ENCODE assay signal across 10 cellular contexts in genomic region chr9:6779417-6780241, GRCh38. TPM values are rescaled to one million over a fixed set of nuclear protein-coding genes. Genes with fewer than 3 reads are reported as not detected.
DNase-seq lines count a peak whose midpoint lies in the region; ATAC-seq, FAIRE-seq and TF ChIP-seq lines count a peak whose summit lies in the region.
"Had no signal": no experiment of that assay in that cellular context is flagged by ENCODE, and none has a peak within 500 bp of the region (broad histone marks: within the 10 kb centered on the region; RNA-seq: fewer than 3 reads in every experiment).

No MANE protein-coding gene starts in this region.

- DNase-seq in brain microvascular endothelial cell = peak; percentile 72
- DNase-seq in HepG2 (ENCODE audit: low spot score) = peak; percentile 81
- no peak for DNase-seq in cortex of kidney (lab: John Stamatoyannopoulos, UW)
- DNase-seq: DMS79 treated with DMSO at 0.1 percent for 48 hours, posterior cingulate gyrus had no signal

- no peaks in the 10 kb centered on the region for H3K9me3 ChIP-seq in DOHH2 (ENCODE audit: control insufficient read depth, insufficient read depth, low read length)
- no peaks in the 10 kb centered on the region for H3K9me3 ChIP-seq in HUES48 (ENCODE audit: control insufficient read depth, insufficient read depth, low read length)
- no peaks in the 10 kb centered on the region for H3K9me3 ChIP-seq in HepG2 (ENCODE audit: low read length)

- peak overlapping the region; percentile 44 for H3K4me3 ChIP-seq in DOHH2 (ENCODE audit: low read length)
- no peak overlapping the region for H3K4me3 ChIP-seq in HUES48 (ENCODE audit: low read depth, low read length)
- H3K4me3 ChIP-seq in brain microvascular endothelial cell (ENCODE audit: low read depth, low read length) = no peak overlapping the region
- H3K4me3 ChIP-seq in HepG2 (replicated peaks in 1 of 3; ENCODE audit: insufficient read depth in 1 of 3, low read depth in 2 of 3, low read length in 3 of 3) = peak overlapping the region in 1 of 3 experiments; percentile 9; a peak in 1 of 6 replicates

- H4K20me1 ChIP-seq in DOHH2 (ENCODE audit: control insufficient read depth, insufficient read depth, low read depth, low read length) (no peaks in the 10 kb centered on the region), HepG2 (ENCODE audit: insufficient read depth, low read length) (no peaks in the 10 kb centered on the region)

- no TSS peak for BruUV-seq in HepG2 (replicated peaks; lab: Mats Ljungman, UMichigan)

- intact Hi-C loops in HepG2 (cut with micrococcal nuclease; ENCODE audit: unreplicated experiment) = loop anchor here (2.0 kb wide), 1 partner anchor 23 kb away; the partner anchor contains the start of gene KDM4C

- peaks cover 6% of the 10 kb centered on the region for H3F3A ChIP-seq in DOHH2 (ENCODE audit: control insufficient read depth, insufficient read depth)

- H3K4me2 ChIP-seq in DOHH2 (ENCODE audit: low read length) (peak overlapping the region; percentile 63), HepG2 (ENCODE audit: low read depth, low read length) (peak overlapping the region; percentile 66)

- H3K4me1 ChIP-seq in DOHH2 (ENCODE audit: control insufficient read depth, low read length) = peaks cover 53% of the 10 kb centered on the region
- peaks cover 41% of the 10 kb centered on the region for H3K4me1 ChIP-seq in HUES48 (ENCODE audit: control insufficient read depth, insufficient read depth, low read length)
- H3K4me1 ChIP-seq in HepG2 (ENCODE audit: insufficient read depth, low read length) = peaks cover 81% of the 10 kb centered on the region

- in situ Hi-C loops in brain microvascular endothelial cell (cut with HindIII; ENCODE audit: low pct_ligation_motif_present, low sequenced_read_pairs) (no loop called here), HepG2 (cut with HindIII; ENCODE audit: extremely low pct_ligation_motif_present, low pct_unique_long_range_greater_than_20kb) (no loop called here)

- no peak overlapping the region for H3K9ac ChIP-seq in HUES48 (ENCODE audit: low read depth, low read length)
- H3K9ac ChIP-seq in HepG2 (ENCODE audit: insufficient read depth, low read depth, low read length) = peak overlapping the region; percentile 53

- no peak overlapping the region for H2AFZ ChIP-seq in HepG2 (ENCODE audit: low read length)

- ATAC-seq in HepG2 = peak; percentile 77
- no peak for ATAC-seq in activated CD4-positive, CD25-positive, alpha-beta regulatory T cell treated with anti-CD3 and anti-CD28 coated beads, Interleukin-2, amount 50 U/mL, for 24 hours
- ATAC-seq in HG02970 (IDR thresholded peaks at IDR 0.05; ENCODE audit: low FRiP score, unreplicated experiment) = no peak
- ATAC-seq in GM21381 (IDR thresholded peaks at IDR 0.05; ENCODE audit: unreplicated experiment) = no peak

- no peak for TF ChIP-seq CTCF in DOHH2 (IDR thresholded peaks at IDR 0.05; ENCODE audit: low read depth, low read length, poor library complexity, severe bottlenecking)
- TF ChIP-seq CTCF in brain microvascular endothelial cell (IDR thresholded peaks at IDR 0.05; ENCODE audit: low read depth, low read length, missing control alignments) = no peak
- TF ChIP-seq CTCF in HepG2 (CRISPR knock-in tag; IDR thresholded peaks at IDR 0.05) = no peak

- peak overlapping the region; percentile 56 for H3K27ac ChIP-seq in DOHH2 (ENCODE audit: low read depth, low read length)
- peak overlapping the region; percentile 82 for H3K27ac ChIP-seq in HUES48 (ENCODE audit: low read depth, low read length)
- H3K27ac ChIP-seq in brain microvascular endothelial cell = no peak overlapping the region
- H3K27ac ChIP-seq in HepG2 (ENCODE audit: extremely low read length, insufficient read depth, low read length) = peak overlapping the region; percentile 83

- CTCF ChIA-PET in HepG2 (lab: Yijun Ruan, JAX; ENCODE audit: low intra/inter-chr PET ratio, low total read pairs) = no interaction called here

- no peak for TF ChIP-seq RAD21 in HepG2 (CRISPR knock-in tag; IDR thresholded peaks at IDR 0.05)

- peak in 1 of 2 experiments; percentile 41; a peak in 1 of 4 replicates for TF ChIP-seq EP300 in HepG2 (IDR thresholded peaks at IDR 0.05; ENCODE audit: low read depth in 2 of 2, low read length in 2 of 2)
- TF ChIP-seq EP300 in HepG2 (CRISPR knock-in tag; IDR thresholded peaks at IDR 0.05; ENCODE audit: borderline replicate concordance) = no peak

- peaks cover 96% of the 10 kb centered on the region for H3K79me2 ChIP-seq in DOHH2 (ENCODE audit: control insufficient read depth, low read length)
- H3K79me2 ChIP-seq in HepG2 (ENCODE audit: insufficient read depth, low read length) = peaks cover 87% of the 10 kb centered on the region

- POLR2A ChIA-PET in HepG2 (lab: Yijun Ruan, JAX) = interaction anchor here (0.6 to 11.2 kb wide), 6 partner anchors 9 to 189 kb away, joined by 3 to 130 read pairs (median 6); partner anchors contain the start of gene KDM4C

- H3K27me3 ChIP-seq in DOHH2 (ENCODE audit: control insufficient read depth, low read length) = no peaks in the 10 kb centered on the region
- H3K27me3 ChIP-seq in HUES48 (ENCODE audit: control insufficient read depth, insufficient read depth, low read length) = no peaks in the 10 kb centered on the region
- no peaks in the 10 kb centered on the region for H3K27me3 ChIP-seq in brain microvascular endothelial cell (replicated peaks)
- H3K27me3 ChIP-seq in HepG2 (ENCODE audit: control insufficient read depth in 1 of 2, insufficient read depth in 2 of 2, low read length in 2 of 2) = no peaks in the 10 kb centered on the region

- H3K9me2 ChIP-seq in DOHH2 (replicated peaks; ENCODE audit: control insufficient read depth, low read length) = no peaks in the 10 kb centered on the region

- TF ChIP-seq POLR2A in HepG2 (IDR thresholded peaks at IDR 0.05; ENCODE audit: insufficient read depth in 1 of 2, low read depth in 2 of 2, low read length in 2 of 2) = 0 out of 4 replicates have a peak, but pooled peaks of 1 of the 2 experiments have one; percentile 18

- FAIRE-seq in HepG2 (lab: Jason Lieb, UNC) = peak; percentile 94

- no peaks in the 10 kb centered on the region for H3K36me3 ChIP-seq in DOHH2 (ENCODE audit: control insufficient read depth, low read length)
- no peaks in the 10 kb centered on the region for H3K36me3 ChIP-seq in HUES48 (ENCODE audit: control insufficient read depth, insufficient read depth, low read length)
- no peaks in the 10 kb centered on the region for H3K36me3 ChIP-seq in brain microvascular endothelial cell (replicated peaks)
- no peaks in the 10 kb centered on the region for H3K36me3 ChIP-seq in HepG2 (replicated peaks in 1 of 2; ENCODE audit: control insufficient read depth in 1 of 2, insufficient read depth in 2 of 2, low read length in 2 of 2)

- 19% methylated on average over 3 of the region's 3 CpGs for WGBS in HepG2 (ENCODE audit: low lambda C conversion rate)

TF ChIP-seq in HepG2, 621 proteins besides CTCF, POLR2A, EP300 and RAD21 (continues in another document):
- TF ChIP-seq ZNF292 (CRISPR knock-in tag; IDR thresholded peaks at IDR 0.05; ENCODE audit: borderline replicate concordance, low read depth) (peak; percentile 87; the same call in 1 of the 2 replicates), BCL6 (CRISPR knock-in tag; IDR thresholded peaks at IDR 0.05) (peak; percentile 75), ZNF562 (CRISPR knock-in tag; IDR thresholded peaks at IDR 0.05; ENCODE audit: borderline replicate concordance) (no peak), DPF2 (CRISPR knock-in tag; IDR thresholded peaks at IDR 0.05; ENCODE audit: borderline replicate concordance, low read depth) (0 out of 2 replicates have a peak, but pooled peaks have one; percentile 21), IRF2 (CRISPR knock-in tag; IDR thresholded peaks at IDR 0.05) (no peak), MXD3 (CRISPR knock-in tag; IDR thresholded peaks at IDR 0.05) (no peak), MIXL1 (CRISPR knock-in tag; IDR thresholded peaks at IDR 0.05) (peak; percentile 55; the same call in 1 of the 2 replicates), ZSCAN29 (CRISPR knock-in tag; conservative IDR thresholded peaks at IDR 0.05) (0 out of 2 replicates have a peak, but pooled peaks have one; percentile 43), PTBP1 (IDR thresholded peaks at IDR 0.05; ENCODE audit: low read depth, low read length, poor library complexity, severe bottlenecking) (no peak), TARDBP (CRISPR knock-in tag; IDR thresholded peaks at IDR 0.05) (peak; percentile 17; the same call in 1 of the 2 replicates), ZNF556 (CRISPR knock-in tag; IDR thresholded peaks at IDR 0.05; ENCODE audit: borderline replicate concordance) (peak; percentile 69; the same call in 1 of the 2 replicates), ZBTB20 (CRISPR knock-in tag; IDR thresholded peaks at IDR 0.05; ENCODE audit: borderline replicate concordance, low read depth) (peak; percentile 17; the same call in 1 of the 2 replicates), ZNF605 (CRISPR knock-in tag; IDR thresholded peaks at IDR 0.05) (no peak)

RNA-seq across cellular contexts. Expression of gene KDM4C, which starts 21.9 kb away (rescaled TPM):
- 22.1 and 23.6 TPM in 2 replicates for total RNA-seq in HepG2 (2016; rRNA removed; fragmentation: Illumina TruSeq; extraction: Trizol)
- 20.8 and 22.8 TPM in 2 replicates for total RNA-seq in HepG2 (2016; cell fraction: cytosol; rRNA removed; fragmentation: Illumina TruSeq; extraction: Trizol; ENCODE audit: low read depth)
- 21.8 and 24.7 TPM in 2 replicates for total RNA-seq in HepG2 (2016; cell fraction: insoluble cytoplasmic fraction; rRNA removed; fragmentation: Illumina TruSeq; extraction: Trizol)
- 10.3 and 11.0 TPM in 2 replicates for total RNA-seq in HepG2 (2016; cell fraction: membrane; rRNA removed; fragmentation: Illumina TruSeq; extraction: Trizol)
- total RNA-seq in HepG2 (2016; cell fraction: nucleus; rRNA removed; fragmentation: Illumina TruSeq; extraction: Trizol) = 57.2 and 66.1 TPM in 2 replicates
- polyA plus RNA-seq in HepG2 (2011; rRNA removed) = 17.0 and 19.4 TPM in 2 replicates
- 11.7 and 13.8 TPM in 2 replicates for polyA plus RNA-seq in HepG2 (2011; cell fraction: cytosol; rRNA removed)
- polyA plus RNA-seq in HepG2 (2011; cell fraction: nucleus; rRNA removed) = 48.5 and 52.1 TPM in 2 replicates
- polyA plus RNA-seq in HepG2 (2012) = 16.3 and 20.3 TPM in 2 replicates
- polyA plus RNA-seq in HepG2 (2016; cell fraction: cytosol; fragmentation: Illumina TruSeq; extraction: Trizol; ENCODE audit: low read depth) = 1.3 and 2.9 TPM in 2 replicates
- 17.0 and 17.2 TPM in 2 replicates for polyA plus RNA-seq in HepG2 (2016; cell fraction: insoluble cytoplasmic fraction; fragmentation: Illumina TruSeq; extraction: Trizol; ENCODE audit: low read depth)
- polyA plus RNA-seq in HepG2 (2016; cell fraction: membrane; fragmentation: Illumina TruSeq; extraction: Trizol; ENCODE audit: low read depth) = 2.1 and 3.2 TPM in 2 replicates
- 19.2 and 19.7 TPM in 2 replicates for polyA plus RNA-seq in HepG2 (2016; cell fraction: nucleus; fragmentation: Illumina TruSeq; extraction: Trizol; ENCODE audit: insufficient read depth, low read depth)
- 41.5 and 98.3 TPM in 2 replicates for polyA minus RNA-seq in HepG2 (2011; rRNA and poly(A)+ RNA removed; ENCODE audit: low replicate concordance)
- polyA minus RNA-seq in HepG2 (2011; cell fraction: cytosol; rRNA and poly(A)+ RNA removed) = 23.4 and 23.7 TPM in 2 replicates
- polyA minus RNA-seq in HepG2 (2011; cell fraction: nucleus; rRNA and poly(A)+ RNA removed) = 263 and 268 TPM in 2 replicates
